In genomic region chr5:139812323-139812722, GRCh38 we compare ENCODE assay signal across 36 cellular contexts. TPM values are rescaled to one million over a fixed set of nuclear protein-coding genes. Genes with fewer than 3 reads are reported as not detected.
"Had no signal": no experiment of that assay in that cellular context is flagged by ENCODE, and none has a peak within 500 bp of the region (broad histone marks: within the 10 kb centered on the region; RNA-seq: fewer than 3 reads in every experiment).

No MANE protein-coding gene starts in this region.

- ATAC-seq: activated CD4-positive, alpha-beta T cell treated with anti-CD3 and anti-CD28 coated beads for 36 hours; activated CD4-positive, CD25-positive, alpha-beta regulatory T cell treated with anti-CD3 and anti-CD28 coated beads, Interleukin-2, amount 50 U/mL, for 24 hours; activated CD8-positive, alpha-beta T cell treated with anti-CD3 and anti-CD28 coated beads, Interleukin-2, amount 10 ng/mL, durations not matched to agents 7 days and 5 days; body of pancreas; PC-3; Right ventricle myocardium inferior; WTC11 had no signal

- DNase-seq: activated CD4-positive, alpha-beta T cell treated with anti-CD3 and anti-CD28 coated beads for 36 hours; activated CD4-positive, alpha-beta T cell treated with anti-CD3 and anti-CD28 coated beads, Interleukin-2, amount 10 ng/mL, durations not matched to agents 7 days and 5 days; activated CD4-positive, alpha-beta T cell treated with anti-CD3 and anti-CD28 coated beads, Interleukin-2, amount 50 U/mL, for 48 hours; activated CD8-positive, alpha-beta T cell treated with anti-CD3 and anti-CD28 coated beads, Interleukin-2, amount 10 ng/mL, durations not matched to agents 7 days and 5 days; activated gamma-delta T cell; activated naive CD4-positive, alpha-beta T cell treated with Interleukin-2 at 50 U/mL for 16 hours; activated naive CD8-positive, alpha-beta T cell treated with anti-CD3 and anti-CD28 coated beads, Interleukin-2, amount 10 ng/mL, durations not matched to agents 7 days and 5 days; activated T-cell treated with anti-CD3 and anti-CD28 coated beads, Interleukin-2, amount 50 U/mL, for 24 hours; amygdala; body of pancreas; MG63; NCI-H1048; NCI-H1105 treated with DMSO at 0.1 percent for 48 hours; NCI-H1436; NCI-H1694; NCI-H1930; NCI-H2081 treated with DMSO at 0.1 percent for 48 hours; NCI-H226; NCI-H446 treated with DMSO at 0.1 percent for 48 hours; NCI-H524; NCI-H69; NK-92 treated with Interleukin-12 subunit alpha and Interleukin-12 subunit beta, amount 100 ng/mL, for 24 hours; PC-3; RPMI8226; SW 1271 had no signal

- H3K4me3 ChIP-seq: body of pancreas, breast epithelium, MG63, Peyer's patch had no signal

- H3K27me3 ChIP-seq: body of pancreas, breast epithelium, MG63, Peyer's patch had no signal

- H3K9me3 Mint-ChIP-seq: activated CD4-positive, alpha-beta T cell treated with anti-CD3 and anti-CD28 coated beads, Interleukin-2, amount 10 ng/mL, durations not matched to agents 7 days and 5 days; activated naive CD4-positive, alpha-beta T cell treated with anti-CD3 and anti-CD28 coated beads, Interleukin-2, amount 50 U/mL, for 24 hours; activated naive CD8-positive, alpha-beta T cell treated with anti-CD3 and anti-CD28 coated beads, Interleukin-2, amount 10 ng/mL, durations not matched to agents 7 days and 5 days; activated T-cell treated with anti-CD3 and anti-CD28 coated beads, Interleukin-2, amount 50 U/mL, for 24 hours; activated T-helper 2 cell treated with anti-CD3 and anti-CD28 coated beads, Interferon-gamma antibody, Interleukin-2, Interleukin-4, amounts not matched to agents 10 μg/mL and 5 μg/mL and 100 μg/mL, durations not matched to agents 14 hours and 24 hours and 36 hours; T-helper 2 cell treated with Interferon-gamma antibody and Interleukin-4, amounts not matched to agents 5 μg/mL and 100 μg/mL, for 36 hours; WTC11 had no signal

- H3K9me3 ChIP-seq: body of pancreas, breast epithelium, MG63, Peyer's patch had no signal

- H3K36me3 ChIP-seq: breast epithelium, MG63, Peyer's patch had no signal

- H3K4me1 Mint-ChIP-seq: activated CD4-positive, alpha-beta T cell treated with anti-CD3 and anti-CD28 coated beads for 36 hours; activated CD4-positive, alpha-beta T cell treated with anti-CD3 and anti-CD28 coated beads, Interleukin-2, amount 10 ng/mL, durations not matched to agents 7 days and 5 days; activated naive CD4-positive, alpha-beta T cell treated with anti-CD3 and anti-CD28 coated beads, Interleukin-2, amount 50 U/mL, for 24 hours; activated naive CD8-positive, alpha-beta T cell treated with anti-CD3 and anti-CD28 coated beads, Interleukin-2, amount 10 ng/mL, durations not matched to agents 7 days and 5 days had no signal

- H3K4me1 ChIP-seq: body of pancreas, breast epithelium, Peyer's patch had no signal

- H3K27ac ChIP-seq: body of pancreas, breast epithelium, Peyer's patch had no signal

- H3K36me3 Mint-ChIP-seq: activated naive CD4-positive, alpha-beta T cell treated with anti-CD3 and anti-CD28 coated beads, Interleukin-2, amount 50 U/mL, for 24 hours; activated naive CD8-positive, alpha-beta T cell treated with anti-CD3 and anti-CD28 coated beads, Interleukin-2, amount 10 ng/mL, durations not matched to agents 7 days and 5 days; WTC11 had no signal

- H3K4me3 Mint-ChIP-seq: activated CD4-positive, alpha-beta T cell treated with anti-CD3 and anti-CD28 coated beads for 36 hours; activated CD4-positive, alpha-beta T cell treated with anti-CD3 and anti-CD28 coated beads, Interleukin-2, amount 10 ng/mL, durations not matched to agents 7 days and 5 days; activated CD8-positive, alpha-beta T cell treated with anti-CD3 and anti-CD28 coated beads, Interleukin-2, amount 10 ng/mL, durations not matched to agents 7 days and 5 days; activated naive CD4-positive, alpha-beta T cell treated with anti-CD3 and anti-CD28 coated beads, Interleukin-2, amount 50 U/mL, for 24 hours; activated naive CD8-positive, alpha-beta T cell treated with anti-CD3 and anti-CD28 coated beads, Interleukin-2, amount 10 ng/mL, durations not matched to agents 7 days and 5 days; activated T-cell treated with anti-CD3 and anti-CD28 coated beads, Interleukin-2, amount 50 U/mL, for 24 hours; T-helper 2 cell treated with Interferon-gamma antibody and Interleukin-4, amounts not matched to agents 5 μg/mL and 100 μg/mL, for 36 hours; WTC11 had no signal

- H3K27ac Mint-ChIP-seq: activated CD4-positive, alpha-beta T cell treated with anti-CD3 and anti-CD28 coated beads for 36 hours; activated CD4-positive, alpha-beta T cell treated with anti-CD3 and anti-CD28 coated beads, Interleukin-2, amount 10 ng/mL, durations not matched to agents 7 days and 5 days; activated CD8-positive, alpha-beta T cell treated with anti-CD3 and anti-CD28 coated beads, Interleukin-2, amount 10 ng/mL, durations not matched to agents 7 days and 5 days; activated naive CD4-positive, alpha-beta T cell treated with anti-CD3 and anti-CD28 coated beads, Interleukin-2, amount 50 U/mL, for 24 hours; activated naive CD8-positive, alpha-beta T cell treated with anti-CD3 and anti-CD28 coated beads, Interleukin-2, amount 10 ng/mL, durations not matched to agents 7 days and 5 days; activated T-cell treated with anti-CD3 and anti-CD28 coated beads, Interleukin-2, amount 50 U/mL, for 24 hours; activated T-helper 2 cell treated with anti-CD3 and anti-CD28 coated beads, Interferon-gamma antibody, Interleukin-2, Interleukin-4, amounts not matched to agents 10 μg/mL and 5 μg/mL and 100 μg/mL, durations not matched to agents 14 hours and 24 hours and 36 hours; T-helper 2 cell treated with Interferon-gamma antibody and Interleukin-4, amounts not matched to agents 5 μg/mL and 100 μg/mL, for 36 hours; WTC11 had no signal

- FAIRE-seq: astrocyte, TTC549 had no signal

- H3K27me3 Mint-ChIP-seq: activated CD4-positive, alpha-beta T cell treated with anti-CD3 and anti-CD28 coated beads for 36 hours; activated CD4-positive, alpha-beta T cell treated with anti-CD3 and anti-CD28 coated beads, Interleukin-2, amount 10 ng/mL, durations not matched to agents 7 days and 5 days had no signal

RNA-seq across cellular contexts. Expression of gene PSD2, which starts 16.7 kb away (rescaled TPM):
- total RNA-seq: activated CD4-positive, alpha-beta T cell treated with anti-CD3 and anti-CD28 coated beads for 36 hours; activated CD4-positive, alpha-beta T cell treated with anti-CD3 and anti-CD28 coated beads, Interleukin-2, amount 10 ng/mL, durations not matched to agents 7 days and 5 days; activated CD8-positive, alpha-beta T cell treated with anti-CD3 and anti-CD28 coated beads, Interleukin-2, amount 10 ng/mL, durations not matched to agents 7 days and 5 days; activated T-helper 2 cell treated with anti-CD3 and anti-CD28 coated beads, Interferon-gamma antibody, Interleukin-2, Interleukin-4, amounts not matched to agents 10 μg/mL and 5 μg/mL and 100 μg/mL, durations not matched to agents 14 hours and 24 hours and 36 hours; PC-3; Peyer's patch; Right ventricle myocardium inferior; T-helper 1 cell treated with Interleukin-12 subunit alpha and Interleukin-12 subunit beta and Interleukin-4 antibody, amounts not matched to agents 30 ng/mL and 1 ng/mL, for 36 hours had no signal
